8 cellular contexts compared by ENCODE assay signal in the genomic region with DNA sequence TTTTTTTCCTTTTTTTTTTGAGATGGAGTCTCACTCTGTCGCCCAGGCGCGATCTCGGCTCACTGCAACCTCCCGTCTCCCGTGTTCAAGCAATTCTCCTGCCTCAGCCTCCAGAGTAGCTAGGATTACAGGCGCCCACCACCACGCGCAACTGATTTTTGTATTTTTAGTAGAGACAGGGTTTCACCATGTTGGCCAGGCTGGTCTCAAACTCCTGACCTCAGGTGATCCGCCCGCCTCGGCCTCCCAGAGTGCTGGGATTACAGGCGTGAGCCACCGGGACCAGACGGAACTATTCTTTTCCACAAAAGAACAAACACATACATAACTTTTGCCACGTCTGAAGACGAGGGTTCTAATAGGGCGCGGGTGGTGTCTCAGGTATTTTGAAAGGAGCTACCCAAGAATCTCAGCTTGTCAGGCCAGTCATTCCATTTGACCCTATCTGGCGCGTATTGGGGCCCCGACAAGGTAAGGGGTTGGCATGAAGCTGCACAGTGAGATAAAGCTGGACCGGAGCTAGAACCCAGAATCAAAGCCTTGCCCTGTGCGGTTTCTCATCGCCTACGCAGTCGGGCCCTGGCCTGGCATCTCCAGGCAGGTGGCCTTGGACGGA. TPM values are rescaled to one million over a fixed set of nuclear protein-coding genes. Genes with fewer than 3 reads are reported as not detected.
DNase-seq lines count a peak whose midpoint lies in the region; ATAC-seq, FAIRE-seq and TF ChIP-seq lines count a peak whose summit lies in the region.
"Not testable (repeated sequence)": the region's sequence is repeated elsewhere in the genome, so short reads cannot be mapped to it uniquely, and the experiment has no call there.

No MANE protein-coding gene starts in this region.

- H3K4me1 Mint-ChIP-seq in IgD-negative memory B cell, result peaks cover 20 to 22% (median 21%) of the 10 kb centered on the region in 3 donors
- H3K4me1 Mint-ChIP-seq in activated CD4-positive, alpha-beta T cell treated with anti-CD3 and anti-CD28 coated beads, Interleukin-2, amount 10 ng/mL, durations not matched to agents 24 days and 14 days, result peaks cover 28% of the 10 kb centered on the region

- H3K4me3 ChIP-seq in bronchial epithelial cell (ENCODE audit: low read depth, low read length) (peak overlapping the region; percentile 90), mononuclear cell (ENCODE audit: low read length) (peak overlapping the region; percentile 47), skeletal muscle tissue (ENCODE audit: low read length in 3 of 3) (peak overlapping the region; percentile 82 to 95 (median 90))

- H3K36me3 ChIP-seq in bronchial epithelial cell (ENCODE audit: control insufficient read depth, insufficient read depth, low read length) (peaks cover 15% of the 10 kb centered on the region), skeletal muscle tissue (ENCODE audit: control insufficient read depth in 3 of 3, insufficient read depth in 3 of 3, low read length in 3 of 3) (peaks cover 19 to 24% (median 24%) of the 10 kb centered on the region in 3 donors)

- not testable (repeated sequence) for H3K27me3 ChIP-seq in bronchial epithelial cell (ENCODE audit: control insufficient read depth, insufficient read depth, low read length); mononuclear cell (ENCODE audit: insufficient read depth, low read length); skeletal muscle tissue (ENCODE audit: control insufficient read depth in 3 of 3, insufficient read depth in 3 of 3, low read length in 3 of 3)

- H3K27ac ChIP-seq in 22Rv1 (peak overlapping the region; percentile 93), skeletal muscle tissue (ENCODE audit: low read depth, low read length) (peak overlapping the region; percentile 97)

- not testable (repeated sequence) for H3K9me3 ChIP-seq in mononuclear cell (ENCODE audit: low read depth, low read length); skeletal muscle tissue (ENCODE audit: control insufficient read depth in 3 of 3, low read length in 3 of 3)

- H3K4me1 ChIP-seq in mononuclear cell (ENCODE audit: insufficient read depth, low read length) (peaks cover 23% of the 10 kb centered on the region), skeletal muscle tissue (ENCODE audit: control insufficient read depth in 3 of 3, insufficient read depth in 3 of 3, low read length in 3 of 3) (peaks cover 13 to 26% (median 19%) of the 10 kb centered on the region in 3 donors)

- intact Hi-C loops in activated CD4-positive, alpha-beta T cell treated with anti-CD3 and anti-CD28 coated beads, Interleukin-2, amount 10 ng/mL, durations not matched to agents 24 days and 14 days (cut with micrococcal nuclease), result loop anchor here (2.0 to 5.0 kb wide), 3 partner anchors 44 to 230 kb away; a partner anchor contains a TSS
- intact Hi-C loops in Right ventricle myocardium superior (cut with DNase I), result loop anchor here (5.0 kb wide), 1 partner anchor 34 kb away; a partner anchor contains a TSS

- FAIRE-seq in bronchial epithelial cell (lab: Jason Lieb, UNC), result not testable (repeated sequence)

- not testable (repeated sequence) for DNase-seq in activated CD4-positive, alpha-beta T cell treated with anti-CD3 and anti-CD28 coated beads, Interleukin-2, amount 10 ng/mL, durations not matched to agents 24 days and 14 days; bronchial epithelial cell (ENCODE audit: low read depth); Right ventricle myocardium superior

- H3K4me3 Mint-ChIP-seq in IgD-negative memory B cell, result peak overlapping the region; percentile 90 to 98 (median 92)
- peak overlapping the region; percentile 86 for H3K4me3 Mint-ChIP-seq in activated CD4-positive, alpha-beta T cell treated with anti-CD3 and anti-CD28 coated beads, Interleukin-2, amount 10 ng/mL, durations not matched to agents 24 days and 14 days

- ATAC-seq in GM19023 (IDR thresholded peaks at IDR 0.05; ENCODE audit: unreplicated experiment) (peak; percentile 5), Right ventricle myocardium superior (ENCODE audit: poor library complexity) (peak; percentile 16)

- H3K36me3 Mint-ChIP-seq in IgD-negative memory B cell, result not testable (repeated sequence)
- peaks cover 26% of the 10 kb centered on the region for H3K36me3 Mint-ChIP-seq in activated CD4-positive, alpha-beta T cell treated with anti-CD3 and anti-CD28 coated beads, Interleukin-2, amount 10 ng/mL, durations not matched to agents 24 days and 14 days (ENCODE audit: low read depth)

- H3K27me3 Mint-ChIP-seq in IgD-negative memory B cell; activated CD4-positive, alpha-beta T cell treated with anti-CD3 and anti-CD28 coated beads, Interleukin-2, amount 10 ng/mL, durations not matched to agents 24 days and 14 days: not testable (repeated sequence)

- not testable (repeated sequence) for H3K9me3 Mint-ChIP-seq in IgD-negative memory B cell; activated CD4-positive, alpha-beta T cell treated with anti-CD3 and anti-CD28 coated beads, Interleukin-2, amount 10 ng/mL, durations not matched to agents 24 days and 14 days

- H3K9ac ChIP-seq in skeletal muscle tissue (ENCODE audit: low read depth in 1 of 3, low read length in 3 of 3), result peak overlapping the region; percentile 91 to 98 (median 97)

- H3K27ac Mint-ChIP-seq in IgD-negative memory B cell, result peak overlapping the region; percentile 94 to 99 (median 95)
- H3K27ac Mint-ChIP-seq in activated CD4-positive, alpha-beta T cell treated with anti-CD3 and anti-CD28 coated beads, Interleukin-2, amount 10 ng/mL, durations not matched to agents 24 days and 14 days, result peak overlapping the region; percentile 87

- TF ChIP-seq CTCF in 22Rv1 (IDR thresholded peaks at IDR 0.05); bronchial epithelial cell (IDR thresholded peaks at IDR 0.05; ENCODE audit: insufficient read depth, low read length, severe bottlenecking): not testable (repeated sequence)

RNA-seq across cellular contexts. Expression of a gene that starts 0.7 kb away (rescaled TPM):
- polyA plus RNA-seq in IgD-negative memory B cell, result 32.3 TPM
- total RNA-seq in activated CD4-positive, alpha-beta T cell treated with anti-CD3 and anti-CD28 coated beads, Interleukin-2, amount 10 ng/mL, durations not matched to agents 24 days and 14 days, result 66.7 and 72.0 TPM in 2 replicates
- total RNA-seq in bronchial epithelial cell, result 14.0 and 19.2 TPM in 2 replicates
- 99.4 TPM for total RNA-seq in Right ventricle myocardium superior
- total RNA-seq in mononuclear cell, result 47.1 TPM
- 42.3 TPM for total RNA-seq in skeletal muscle tissue

RNA-seq across cellular contexts. Expression of a gene that starts 35.1 kb away (rescaled TPM):
- 0.29 TPM for polyA plus RNA-seq in IgD-negative memory B cell
- 1.8 and 2.2 TPM in 2 replicates for total RNA-seq in activated CD4-positive, alpha-beta T cell treated with anti-CD3 and anti-CD28 coated beads, Interleukin-2, amount 10 ng/mL, durations not matched to agents 24 days and 14 days
- total RNA-seq in bronchial epithelial cell (under 0.01 and 0.26 TPM in 2 replicates), Right ventricle myocardium superior (9.2 TPM), mononuclear cell (under 0.01 TPM), skeletal muscle tissue (12.0 TPM)

RNA-seq across cellular contexts. Expression of a gene that starts 44.7 kb away (rescaled TPM):
- 0.10 TPM for polyA plus RNA-seq in IgD-negative memory B cell
- total RNA-seq in activated CD4-positive, alpha-beta T cell treated with anti-CD3 and anti-CD28 coated beads, Interleukin-2, amount 10 ng/mL, durations not matched to agents 24 days and 14 days, result 0.17 TPM in 1 of 2 replicates, not detected in the other
- total RNA-seq in bronchial epithelial cell (85.3 and 140 TPM in 2 replicates), Right ventricle myocardium superior (15.8 TPM), mononuclear cell (2.8 TPM), skeletal muscle tissue (20.9 TPM)

RNA-seq across cellular contexts. Expression of a gene that starts 46.0 kb away (rescaled TPM):
- polyA plus RNA-seq in IgD-negative memory B cell, result 29.4 TPM
- total RNA-seq in activated CD4-positive, alpha-beta T cell treated with anti-CD3 and anti-CD28 coated beads, Interleukin-2, amount 10 ng/mL, durations not matched to agents 24 days and 14 days, result 28.8 and 32.2 TPM in 2 replicates
- total RNA-seq in bronchial epithelial cell (43.3 and 49.8 TPM in 2 replicates), Right ventricle myocardium superior (104 TPM), mononuclear cell (13.0 TPM), skeletal muscle tissue (44.4 TPM)
